Comparison of ENCODE assay signal across 21 cellular contexts in the genomic region with DNA sequence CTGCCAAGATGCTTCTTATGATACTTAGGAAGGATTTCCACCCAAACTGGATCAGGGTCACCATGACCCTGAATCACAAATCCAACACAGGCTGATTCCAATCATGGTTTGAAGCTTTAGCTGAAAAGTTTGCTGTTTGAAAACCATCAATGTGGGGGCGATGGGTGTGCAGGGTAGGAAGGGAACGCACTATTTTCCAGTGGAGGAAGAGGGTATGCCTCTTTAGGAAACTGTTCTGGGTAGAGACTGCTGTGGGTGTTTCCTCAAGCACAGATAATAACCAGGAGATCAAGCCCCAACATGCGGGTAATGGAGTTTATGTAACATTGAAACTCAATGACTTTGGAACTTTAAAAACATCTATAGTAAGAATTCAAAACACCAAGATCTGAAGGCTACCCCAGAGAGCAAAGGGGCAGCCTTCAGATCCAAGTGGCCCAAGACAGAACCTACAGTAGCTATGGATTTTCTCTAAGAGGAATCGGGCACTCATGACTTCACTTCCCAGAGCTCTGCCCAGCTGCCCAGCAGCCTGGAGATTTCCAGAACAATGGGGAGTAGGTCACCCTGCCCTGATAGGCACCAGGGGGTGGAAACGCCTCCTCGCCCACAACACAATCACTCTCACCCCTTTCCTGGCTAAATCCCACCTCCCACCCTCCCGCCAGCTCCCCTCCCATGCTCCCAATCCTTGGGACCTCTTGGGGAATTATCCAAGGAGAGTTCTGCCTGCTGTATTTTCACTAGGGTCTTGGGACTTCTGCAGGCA.
"Had no signal": no experiment of that assay in that cellular context is flagged by ENCODE, and none has a peak within 500 bp of the region (broad histone marks: within the 10 kb centered on the region; RNA-seq: fewer than 3 reads in every experiment).

No MANE protein-coding gene starts in this region.

- H3K4me2 ChIP-seq: hepatocyte, neural progenitor cell had no signal

- H2AFZ ChIP-seq: hepatocyte, neural progenitor cell had no signal

- H3K27ac ChIP-seq: colonic mucosa, esophagus muscularis mucosa, foreskin keratinocyte, gastroesophageal sphincter, heart left ventricle, hepatocyte, left lung, neural progenitor cell, prostate gland, suprapubic skin, transverse colon, upper lobe of right lung, uterus had no signal

- ATAC-seq: gastroesophageal sphincter, mucosa of descending colon had no signal

- H3K4me1 ChIP-seq: colonic mucosa, foreskin keratinocyte, gastroesophageal sphincter, left lung, neural progenitor cell, prostate gland, upper lobe of right lung, uterus had no signal

- H3K36me3 ChIP-seq: neural progenitor cell, uterus had no signal

- H3K4me3 Mint-ChIP-seq: dendritic cell treated with granulocyte-macrophage colony-stimulating factor and Interleukin-4, amounts not matched to agents 40 ng/mL and 50 ng/mL, for 4 days; mesothelial cell of epicardium; naive B cell; nephron; neural progenitor cell; stimulated activated naive CD8-positive, alpha-beta T cell treated with anti-CD3 and anti-CD28 coated beads, Interleukin-15, amount 100 ng/mL, for 72 hours had no signal

- H3K27me3 Mint-ChIP-seq: dendritic cell treated with granulocyte-macrophage colony-stimulating factor and Interleukin-4, amounts not matched to agents 40 ng/mL and 50 ng/mL, for 4 days; naive B cell; stimulated activated naive CD8-positive, alpha-beta T cell treated with anti-CD3 and anti-CD28 coated beads, Interleukin-15, amount 100 ng/mL, for 72 hours had no signal

- H3K9me3 ChIP-seq: colonic mucosa, prostate gland, suprapubic skin, transverse colon, upper lobe of right lung, uterus had no signal

- DNase-seq: colonic mucosa, foreskin keratinocyte, left lung, mesenchymal stem cell, small intestine, uterus had no signal

- H3K79me2 ChIP-seq: hepatocyte had no signal

- H3K27me3 ChIP-seq: colonic mucosa, esophagus muscularis mucosa, foreskin keratinocyte, gastroesophageal sphincter, heart left ventricle, hepatocyte, left lung, neural progenitor cell, suprapubic skin, transverse colon, upper lobe of right lung, uterus had no signal

- H3K27ac Mint-ChIP-seq: dendritic cell treated with granulocyte-macrophage colony-stimulating factor and Interleukin-4, amounts not matched to agents 40 ng/mL and 50 ng/mL, for 4 days; mesothelial cell of epicardium; nephron; neural progenitor cell had no signal

- H3K4me3 ChIP-seq: colonic mucosa, esophagus muscularis mucosa, gastroesophageal sphincter, heart left ventricle, hepatocyte, left lung, mucosa of descending colon, neural progenitor cell, prostate gland, suprapubic skin, transverse colon, upper lobe of right lung, uterus had no signal
